Comparison of ENCODE assay signal across 25 cellular contexts in genomic region chr22:39481595-39481994, GRCh38.
"Had no signal": no experiment of that assay in that cellular context is flagged by ENCODE, and none has a peak within 500 bp of the region (broad histone marks: within the 10 kb centered on the region; RNA-seq: fewer than 3 reads in every experiment).

No MANE protein-coding gene starts in this region.

- H3K36me3 ChIP-seq: left ventricle myocardium inferior, neural progenitor cell, neutrophil, pancreas, prostate gland, sigmoid colon, thoracic aorta, tibial artery, upper lobe of right lung, uterus had no signal

- H3K27me3 ChIP-seq: hepatocyte, neural progenitor cell, neutrophil, pancreas, sigmoid colon, spleen, upper lobe of right lung, uterus had no signal

- H3K27ac ChIP-seq: hepatocyte, left ventricle myocardium inferior, neural progenitor cell, neutrophil, pancreas, prostate gland, sigmoid colon, spleen, thoracic aorta, tibial artery, upper lobe of right lung, uterus had no signal

- H3K9ac ChIP-seq: neural progenitor cell had no signal

- H3K9me3 ChIP-seq: left ventricle myocardium inferior, neutrophil, pancreas, prostate gland, sigmoid colon, spleen, thoracic aorta, tibial artery, upper lobe of right lung, uterus had no signal

- H3K4me1 ChIP-seq: pancreas, prostate gland, sigmoid colon, spleen, tibial artery, upper lobe of right lung, uterus had no signal

- H3K4me3 ChIP-seq: hepatocyte, left ventricle myocardium inferior, lung, neural progenitor cell, pancreas, prostate gland, sigmoid colon, spleen, thoracic aorta, tibial artery, upper lobe of right lung, uterus had no signal

- DNase-seq: islet precursor cell; left ventricle myocardium inferior; mesendoderm; naive B cell; natural killer cell; nephron progenitor cell; pancreas; retina; sigmoid colon; small intestine; spleen; stimulated activated CD4-positive, alpha-beta T cell treated with anti-CD3 and anti-CD28 coated beads, Interleukin-4, amount 100 ng/mL, for 24 hours; stimulated activated naive CD4-positive, alpha-beta T cell; tibial artery; trophoblast cell; upper lobe of right lung; uterus had no signal

- H3K4me2 ChIP-seq: hepatocyte, neural progenitor cell had no signal

- FAIRE-seq: pancreas, small intestine had no signal

- H2AFZ ChIP-seq: hepatocyte, neural progenitor cell had no signal

- ATAC-seq: natural killer cell; pancreas; right cardiac atrium; stimulated activated effector memory CD8-positive, alpha-beta T cell treated with anti-CD3 and anti-CD28 coated beads, Interleukin-12 subunit alpha, Interleukin-12 subunit beta, amount 100 ng/mL, for 72 hours; upper lobe of right lung had no signal
